Comparison of ENCODE assay signal across 36 cellular contexts in genomic region chr2:236174608-236175001, GRCh38. TPM values are rescaled to one million over a fixed set of nuclear protein-coding genes. Genes with fewer than 3 reads are reported as not detected.
DNase-seq lines count a peak whose midpoint lies in the region; ATAC-seq, FAIRE-seq and TF ChIP-seq lines count a peak whose summit lies in the region.
"Had no signal": no experiment of that assay in that cellular context is flagged by ENCODE, and none has a peak within 500 bp of the region (broad histone marks: within the 10 kb centered on the region; RNA-seq: fewer than 3 reads in every experiment).

No MANE protein-coding gene starts in this region.

- POLR2A ChIA-PET in H1 (lab: Charles Lee; ENCODE audit: partially characterized antibody): interaction anchor here (1.0 to 2.3 kb wide), 4 partner anchors 13 to 64 kb away, joined by 3 to 5 read pairs (median 4); no protein-coding TSS in a partner anchor

- no peak for TF ChIP-seq POLR2A in H1 (IDR thresholded peaks at IDR 0.05; ENCODE audit: control extremely low read depth in 1 of 2, low read depth in 2 of 2, low read length in 2 of 2)

- no peak overlapping the region for H3K27ac Mint-ChIP-seq in neural progenitor cell
- H3K27ac Mint-ChIP-seq in nephron progenitor cell: no peak overlapping the region
- H3K27ac Mint-ChIP-seq: activated naive CD4-positive, alpha-beta T cell treated with anti-CD3 and anti-CD28 coated beads, Interleukin-2, amount 50 U/mL, for 72 hours; activated T-helper 17 cell treated with anti-CD3 and anti-CD28 coated beads, Interleukin-2, amount 50 U/mL, for 72 hours; dendritic cell treated with granulocyte-macrophage colony-stimulating factor and Interleukin-4, amounts not matched to agents 40 ng/mL and 50 ng/mL, for 4 days had no signal

- H3K23ac ChIP-seq in H1 (ENCODE audit: insufficient read length): no peak overlapping the region

- WGBS in H1 (ENCODE audit: extremely low coverage in 1 of 2, insufficient coverage in 1 of 2, insufficient read length in 1 of 2, insufficient replicate concordance in 2 of 2, low coverage in 1 of 2, low lambda C conversion rate in 2 of 2, missing lambda C conversion rate in 1 of 2), 2 experiments: 38% methylated on average over 2 of the region's 2 CpGs; no CpG with 5 or more reads in 1 of the 2 experiments
- WGBS in mammary epithelial cell (ENCODE audit: low coverage, missing lambda C conversion rate): 100% methylated on average over 2 of the region's 2 CpGs

- no peak overlapping the region for H3K27ac ChIP-seq in H1 (ENCODE audit: low read depth, low read length)
- H3K27ac ChIP-seq in neural progenitor cell: no peak overlapping the region
- H3K27ac ChIP-seq in mammary epithelial cell (ENCODE audit: insufficient read depth, low read depth, low read length): no peak overlapping the region
- H3K27ac ChIP-seq in foreskin keratinocyte: no peak overlapping the region
- H3K27ac ChIP-seq: GM23248 had no signal

- dilution Hi-C loops in mammary epithelial cell (cut with HindIII; ENCODE audit: low sequenced_read_pairs): loop anchor here (10.0 to 25.0 kb wide), 2 partner anchors 60 to 387 kb away; no protein-coding TSS in a partner anchor

- no peaks in the 10 kb centered on the region for H3K9me3 Mint-ChIP-seq in neural progenitor cell
- H3K9me3 Mint-ChIP-seq in nephron progenitor cell: no peaks in the 10 kb centered on the region
- H3K9me3 Mint-ChIP-seq: activated naive CD4-positive, alpha-beta T cell treated with anti-CD3 and anti-CD28 coated beads, Interleukin-2, amount 50 U/mL, for 72 hours; activated T-helper 17 cell treated with anti-CD3 and anti-CD28 coated beads, Interleukin-2, amount 50 U/mL, for 72 hours; dendritic cell treated with granulocyte-macrophage colony-stimulating factor and Interleukin-4, amounts not matched to agents 40 ng/mL and 50 ng/mL, for 4 days had no signal

- TF ChIP-seq CTCF in H1 (IDR thresholded peaks at IDR 0.05; ENCODE audit: control extremely low read depth in 1 of 3, insufficient read depth in 1 of 3, low read depth in 1 of 3, low read length in 3 of 3) (no peak), neural progenitor cell (IDR thresholded peaks at IDR 0.05) (no peak), mammary epithelial cell (conservative IDR thresholded peaks at IDR 0.05 in 1 of 2, IDR thresholded peaks at IDR 0.05 in 1 of 2; ENCODE audit: extremely low read depth in 1 of 2, insufficient read depth in 1 of 2, low read depth in 1 of 2, low read length in 2 of 2) (no peak), nephron progenitor cell (IDR thresholded peaks at IDR 0.05) (no peak), foreskin keratinocyte (conservative IDR thresholded peaks at IDR 0.05) (no peak)

- peak overlapping the region; percentile 11; the same call in 1 of the 2 replicates for H4K8ac ChIP-seq in H1 (ENCODE audit: extremely low read depth, insufficient read depth, low read length)

- no TSS peak for BruUV-seq in mammary epithelial cell (replicated peaks; lab: Mats Ljungman, UMichigan)

- H2AK5ac ChIP-seq in H1 (ENCODE audit: low read depth, low read length): no peak overlapping the region

- peaks cover 71% of the 10 kb centered on the region for H3F3A ChIP-seq in neural progenitor cell (ENCODE audit: low read depth)

- no peak for ATAC-seq in HG03045 (IDR thresholded peaks at IDR 0.05; ENCODE audit: unreplicated experiment)
- no peak for ATAC-seq in foreskin keratinocyte
- ATAC-seq: activated CD4-positive, CD25-positive, alpha-beta regulatory T cell treated with anti-CD3 and anti-CD28 coated beads, Interleukin-2, amount 50 U/mL, for 24 hours; activated naive CD4-positive, alpha-beta T cell treated with anti-CD3 and anti-CD28 coated beads, Interleukin-2, amount 50 U/mL, for 72 hours; activated T-helper 17 cell treated with anti-CD3 and anti-CD28 coated beads, Interleukin-2, amount 50 U/mL, for 72 hours; GM12878; Panc1; right cardiac atrium had no signal

- H3K9me3 ChIP-seq in H1 (ENCODE audit: insufficient read depth in 2 of 2, low read depth in 1 of 2, low read length in 1 of 2): no peaks in the 10 kb centered on the region
- no peaks in the 10 kb centered on the region for H3K9me3 ChIP-seq in neural progenitor cell (ENCODE audit: low read depth)
- H3K9me3 ChIP-seq in mammary epithelial cell (replicated peaks; ENCODE audit: insufficient read depth, low read length): no peaks in the 10 kb centered on the region

- no peaks in the 10 kb centered on the region for H3K79me1 ChIP-seq in H1 (ENCODE audit: low read depth, low read length)

- no peak overlapping the region for H3K14ac ChIP-seq in H1 (ENCODE audit: insufficient read length)

- H3K23me2 ChIP-seq in H1 (ENCODE audit: low read depth, low read length): peaks cover 12% of the 10 kb centered on the region; the same call in 1 of the 2 replicates

- no peaks in the 10 kb centered on the region for H3K36me3 Mint-ChIP-seq in neural progenitor cell
- no peaks in the 10 kb centered on the region for H3K36me3 Mint-ChIP-seq in nephron progenitor cell (ENCODE audit: low read depth)

- no peak overlapping the region for H3K18ac ChIP-seq in H1 (ENCODE audit: extremely low read depth, low read length)

- in situ Hi-C loops in mammary epithelial cell (cut with MboI; ENCODE audit: low sequenced_read_pairs in 2 of 2): no loop called here

- H3K27me3 Mint-ChIP-seq in neural progenitor cell (ENCODE audit: insufficient read depth, low read depth) (peaks cover 62% of the 10 kb centered on the region), nephron progenitor cell (ENCODE audit: low read depth, poor library complexity) (peaks cover 70% of the 10 kb centered on the region)

- H3K4me2 ChIP-seq in H1 (ENCODE audit: insufficient read depth in 1 of 2, low read depth in 2 of 2, low read length in 2 of 2): peak overlapping the region in 1 of 2 experiments; percentile 59; a peak in 2 of 4 replicates
- no peak overlapping the region for H3K4me2 ChIP-seq in neural progenitor cell
- no peak overlapping the region for H3K4me2 ChIP-seq in mammary epithelial cell (ENCODE audit: insufficient read depth, low read depth, low read length)

- H2BK120ac ChIP-seq in H1 (replicated peaks; ENCODE audit: low read depth, low read length): no peak overlapping the region

- H3K56ac ChIP-seq in H1 (replicated peaks; ENCODE audit: insufficient read length, low read depth, low read length): no peak overlapping the region

- H2BK5ac ChIP-seq in H1 (ENCODE audit: low read depth, low read length): no peak overlapping the region

- H3K4me3 Mint-ChIP-seq in neural progenitor cell: peak overlapping the region; percentile 31
- no peak overlapping the region for H3K4me3 Mint-ChIP-seq in nephron progenitor cell
- H3K4me3 Mint-ChIP-seq: activated T-helper 17 cell treated with anti-CD3 and anti-CD28 coated beads, Interleukin-2, amount 50 U/mL, for 72 hours; CD4-positive, alpha-beta memory T cell; dendritic cell treated with granulocyte-macrophage colony-stimulating factor and Interleukin-4, amounts not matched to agents 40 ng/mL and 50 ng/mL, for 4 days had no signal

- H2AFZ ChIP-seq in H1 (ENCODE audit: low read length) (no peak overlapping the region), neural progenitor cell (replicated peaks) (no peak overlapping the region), mammary epithelial cell (ENCODE audit: low read depth, low read length) (no peak overlapping the region)
- H2AFZ ChIP-seq: GM23248 had no signal

- H2BK15ac ChIP-seq in H1 (ENCODE audit: low read length): no peak overlapping the region

- H3K27me3 ChIP-seq in H1 (replicated peaks in 1 of 4; ENCODE audit: control insufficient read depth in 3 of 4, extremely low read depth in 1 of 4, insufficient read depth in 3 of 4, low read length in 3 of 4): peaks cover 72 to 93% (median 87%) of the 10 kb centered on the region in 4 experiments
- H3K27me3 ChIP-seq in neural progenitor cell: peaks cover 100% of the 10 kb centered on the region
- peaks cover 38% of the 10 kb centered on the region for H3K27me3 ChIP-seq in mammary epithelial cell (ENCODE audit: insufficient read depth, low read length)
- peaks cover 68% of the 10 kb centered on the region for H3K27me3 ChIP-seq in foreskin keratinocyte

- H3K4me1 ChIP-seq in H1 (replicated peaks in 1 of 4; ENCODE audit: control insufficient read depth in 3 of 4, insufficient read depth in 4 of 4, low read length in 3 of 4): peaks cover 14 to 51% (median 32%) of the 10 kb centered on the region in 4 experiments
- peaks cover 34% of the 10 kb centered on the region for H3K4me1 ChIP-seq in neural progenitor cell
- peaks cover 24% of the 10 kb centered on the region for H3K4me1 ChIP-seq in mammary epithelial cell (ENCODE audit: insufficient read depth, low read length)
- no peaks in the 10 kb centered on the region for H3K4me1 ChIP-seq in foreskin keratinocyte

- H3K4me3 ChIP-seq in H1 (ENCODE audit: extremely low read depth in 1 of 4, insufficient read depth in 2 of 4, low read depth in 3 of 4, low read length in 4 of 4): no peak overlapping the region; a peak in 1 of 8 replicates
- no peak overlapping the region for H3K4me3 ChIP-seq in neural progenitor cell
- H3K4me3 ChIP-seq in mammary epithelial cell (replicated peaks in 1 of 3; ENCODE audit: insufficient read depth in 1 of 3, low read depth in 2 of 3, low read length in 3 of 3): no peak overlapping the region
- H3K4me3 ChIP-seq: GM12878, GM23248 had no signal

- no peak for FAIRE-seq in H1 (lab: Jason Lieb, UNC)
- FAIRE-seq: A204.1, endometrium, GM12878, kidney had no signal

- H3K9ac ChIP-seq in H1 (replicated peaks in 1 of 4; ENCODE audit: extremely low read depth in 1 of 4, low read depth in 3 of 4, low read length in 3 of 4): no peak overlapping the region
- H3K9ac ChIP-seq in neural progenitor cell: no peak overlapping the region
- H3K9ac ChIP-seq in mammary epithelial cell (ENCODE audit: insufficient read depth, low read length): no peak overlapping the region
- H3K9ac ChIP-seq: GM23248 had no signal

- intact Hi-C loops in mammary epithelial cell (cut with micrococcal nuclease): loop anchor here (5.0 to 10.0 kb wide), 2 partner anchors 132 to 240 kb away; no protein-coding TSS in a partner anchor

- no peak overlapping the region for H3K4ac ChIP-seq in H1 (replicated peaks; ENCODE audit: insufficient read length, low read depth, low read length)

- peak overlapping the region; percentile 22; the same call in 1 of the 2 replicates for H2BK12ac ChIP-seq in H1 (ENCODE audit: low read depth, low read length)

- peaks cover 17 to 20% of the 10 kb centered on the region in 2 experiments for H4K20me1 ChIP-seq in H1 (replicated peaks in 1 of 2; ENCODE audit: control insufficient read depth in 1 of 2, insufficient read depth in 2 of 2, low read length in 2 of 2)
- peaks cover 82% of the 10 kb centered on the region for H4K20me1 ChIP-seq in neural progenitor cell (ENCODE audit: low read depth)
- no peaks in the 10 kb centered on the region for H4K20me1 ChIP-seq in mammary epithelial cell (ENCODE audit: insufficient read depth, low read length)

- DNase-seq in AG08396 (ENCODE audit: low spot score): peak; percentile 15
- DNase-seq in HuH-7.5 (ENCODE audit: low spot score): peak; percentile 11
- DNase-seq in H1 (ENCODE audit: low read depth in 1 of 2, low spot score in 2 of 2): no peak
- DNase-seq in neural progenitor cell (ENCODE audit: low spot score): peak; percentile 8
- no peak for DNase-seq in mammary epithelial cell
- no peak for DNase-seq in nephron progenitor cell
- no peak for DNase-seq in foreskin keratinocyte
- DNase-seq: activated CD4-positive, alpha-beta T cell treated with anti-CD3 and anti-CD28 coated beads, Interleukin-2, amount 50 U/mL, for 48 hours; activated CD8-positive, alpha-beta memory T cell treated with anti-CD3 and anti-CD28 coated beads, Interleukin-2, amount 50 U/mL, for 4 hours; AML-193; CD4-positive, alpha-beta memory T cell; KG1; kidney; MM.1S; NCI-H1417; NCI-H2029 treated with DMSO at 0.1 percent for 48 hours; NCI-H69; stimulated activated CD4-positive, alpha-beta T cell treated with anti-CD3 and anti-CD28 coated beads, Interleukin-12 subunit alpha, Interleukin-12 subunit beta, amount 100 ng/mL, for 4 hours; stimulated activated CD4-positive, alpha-beta T cell treated with anti-CD3 and anti-CD28 coated beads, Interleukin-4, amount 100 ng/mL, for 1 hour; substantia nigra; T-helper 1 cell had no signal

- no peak overlapping the region for H2BK20ac ChIP-seq in H1 (ENCODE audit: low read length)

- CTCF ChIA-PET in H1 (lab: Charles Lee; ENCODE audit: partially characterized antibody): interaction anchor here (1.0 to 5.1 kb wide), 6 partner anchors 10 to 396 kb away, joined by 3 to 44 read pairs (median 5); no protein-coding TSS in a partner anchor
- CTCF ChIA-PET in mammary epithelial cell (lab: Charles Lee; ENCODE audit: low non-redundant PET): interaction anchor here (0.6 kb wide), 1 partner anchor 74 kb away, joined by 3 read pairs; no protein-coding TSS in a partner anchor

- H3K79me2 ChIP-seq in H1 (ENCODE audit: control insufficient read depth in 1 of 2, insufficient read depth in 2 of 2, low read length in 2 of 2) (no peaks in the 10 kb centered on the region), neural progenitor cell (ENCODE audit: low read depth) (no peaks in the 10 kb centered on the region), mammary epithelial cell (ENCODE audit: insufficient read depth, low read length) (no peaks in the 10 kb centered on the region)

- H4K91ac ChIP-seq in H1 (replicated peaks; ENCODE audit: insufficient read length, low read length): no peak overlapping the region

- TF ChIP-seq RAD21 in H1 (IDR thresholded peaks at IDR 0.05 in 1 of 2, conservative IDR thresholded peaks at IDR 0.05 in 1 of 2; ENCODE audit: low read depth in 2 of 2, low read length in 2 of 2): no peak

- peaks cover 60% of the 10 kb centered on the region for H3K4me1 Mint-ChIP-seq in neural progenitor cell
- H3K4me1 Mint-ChIP-seq in nephron progenitor cell: peaks cover 63% of the 10 kb centered on the region
- H3K4me1 Mint-ChIP-seq: activated T-helper 17 cell treated with anti-CD3 and anti-CD28 coated beads, Interleukin-2, amount 50 U/mL, for 72 hours had no signal

- H3K36me3 ChIP-seq in H1 (ENCODE audit: control insufficient read depth in 2 of 4, insufficient read depth in 4 of 4, low read length in 3 of 4) (peaks cover 0 to 2% (median 0%) of the 10 kb centered on the region in 4 experiments; a peak in 1 of 8 replicates), neural progenitor cell (no peaks in the 10 kb centered on the region), mammary epithelial cell (ENCODE audit: insufficient read depth, low read length) (no peaks in the 10 kb centered on the region)

- H4K5ac ChIP-seq in H1 (ENCODE audit: insufficient read length, low read depth, low read length): no peak overlapping the region

- no peak for TF ChIP-seq EP300 in H1 (IDR thresholded peaks at IDR 0.05; ENCODE audit: borderline replicate concordance in 1 of 2, low read depth in 2 of 2, low read length in 2 of 2)

RNA-seq across cellular contexts. Expression of gene GBX2, which starts 6.4 kb away (rescaled TPM):
- total RNA-seq in H1 (2021; fragmentation: NEBNext Ultra II Directional; extraction: Animal tissue kit (Norgen Biotek cat#: 25700)): 0.89 and 1.2 TPM in 2 replicates
- polyA plus RNA-seq in H1 (2011; rRNA removed) (0.38 and 0.64 TPM in 2 replicates), mammary epithelial cell (not detected), foreskin keratinocyte (0.14 and 0.27 TPM in 2 replicates)
- 0.54 TPM for polyA plus RNA-seq in H1 (2011; cell fraction: cytosol; rRNA removed)
- 0.74 TPM for polyA plus RNA-seq in H1 (2011; cell fraction: nucleus; rRNA removed)
- 0.53 to 0.94 TPM (median 0.74 TPM) in 4 replicates for polyA plus RNA-seq in H1 (2012, experiment 1 of 2)
- polyA plus RNA-seq in H1 (2012, experiment 2 of 2): 0.68 TPM
- 1.9 TPM for polyA plus RNA-seq in H1 (2013, experiment 1 of 2)
- 1.9 TPM for polyA plus RNA-seq in H1 (2013, experiment 2 of 2)
- 0.24 and 0.32 TPM in 2 replicates for polyA minus RNA-seq in H1 (2011; rRNA and poly(A)+ RNA removed)
- 0.88 TPM for polyA minus RNA-seq in H1 (2011; cell fraction: cytosol; rRNA and poly(A)+ RNA removed)
- 1.9 TPM for polyA minus RNA-seq in H1 (2011; cell fraction: nucleus; rRNA and poly(A)+ RNA removed)
- total RNA-seq in neural progenitor cell (ENCODE audit: low replicate concordance) (0.46 TPM in 1 of 2 replicates, not detected in the other), mammary epithelial cell (under 1 TPM; 0.17 to 0.38 TPM), foreskin keratinocyte (0.14 and 0.24 TPM in 2 replicates)
- polyA minus RNA-seq in mammary epithelial cell: not detected
- total RNA-seq: activated naive CD4-positive, alpha-beta T cell treated with anti-CD3 and anti-CD28 coated beads, Interleukin-2, amount 50 U/mL, for 72 hours; activated T-helper 17 cell treated with anti-CD3 and anti-CD28 coated beads, Interleukin-2, amount 50 U/mL, for 72 hours; cardiac septum; CD4-positive, alpha-beta memory T cell; fibroblast of lung; GM12878; GM23248; kidney; mononuclear cell; right cardiac atrium; urinary bladder had no signal
- polyA plus RNA-seq: CD4-positive, alpha-beta memory T cell; GM12878; GM23248; right cardiac atrium; urinary bladder had no signal

Comparison
In these comparisons a context has a peak if more than half of its experiments do, and no peak if none do; other contexts are left out.
1. DNase-seq: peak in AG08396 (single experiment), HuH-7.5 (single experiment) and neural progenitor cell (single experiment); none in H1 (0 of 2), mammary epithelial cell (single experiment), nephron progenitor cell (single experiment) and foreskin keratinocyte (0 of 2).